8 cellular contexts compared by ENCODE assay signal in the genomic region with DNA sequence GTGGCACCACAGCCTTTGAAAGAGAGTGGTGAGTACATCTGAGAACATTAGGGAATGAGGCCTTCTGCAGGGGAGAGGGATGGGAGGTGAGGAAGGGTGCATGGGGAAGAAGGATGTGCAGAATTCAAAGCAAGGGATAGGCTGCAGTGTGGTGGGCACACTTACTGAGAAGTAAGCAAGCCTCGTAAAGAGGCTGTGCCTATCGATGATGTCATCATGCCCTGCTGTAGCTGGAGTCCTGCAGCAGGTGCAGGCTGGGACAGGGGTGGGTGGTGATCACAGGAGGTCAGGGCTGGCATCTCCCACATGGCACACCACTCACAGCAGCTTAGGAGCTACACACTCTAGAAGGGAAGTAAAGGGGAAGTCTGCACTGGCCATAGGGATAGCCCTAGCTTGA.
"Had no signal": no experiment of that assay in that cellular context is flagged by ENCODE, and none has a peak within 500 bp of the region (broad histone marks: within the 10 kb centered on the region; RNA-seq: fewer than 3 reads in every experiment).

No MANE protein-coding gene starts in this region.

- H2AFZ ChIP-seq: GM23338 had no signal

- H3K4me2 ChIP-seq: GM23338 had no signal

- H3K4me3 ChIP-seq: GM23338 had no signal

- FAIRE-seq: H1, H54, HTR-8/SVneo had no signal

- DNase-seq: H9, HCEC 1CT, HFFc6, KG1 had no signal

- ATAC-seq: GM23338 had no signal
